1 cellular context compared by ENCODE assay signal in the genomic region with DNA sequence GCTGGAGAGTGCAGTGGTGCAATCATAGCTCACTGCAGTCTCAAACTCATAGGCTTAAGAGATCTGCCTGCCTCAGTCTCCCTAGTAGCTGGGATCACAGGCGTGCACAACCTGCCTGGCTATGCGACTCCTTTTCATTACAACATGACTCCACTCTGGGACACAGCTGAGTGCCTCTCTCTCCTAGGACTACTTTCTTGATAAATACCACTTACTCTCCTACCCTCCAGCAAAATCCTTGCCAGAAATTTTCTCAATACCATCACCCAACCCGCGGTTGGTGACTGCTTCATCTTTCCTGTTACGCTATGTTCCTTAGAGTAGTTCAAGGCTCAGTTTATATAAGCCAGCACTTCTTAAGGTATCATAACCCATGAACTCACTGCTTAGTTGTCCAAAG.
TF ChIP-seq lines count a peak whose summit lies in the region.

No MANE protein-coding gene starts in this region.

TF ChIP-seq in GM12878, 131 proteins besides CTCF, POLR2A, EP300 and RAD21 (continued from another document):
- TF ChIP-seq, protein P1, sequence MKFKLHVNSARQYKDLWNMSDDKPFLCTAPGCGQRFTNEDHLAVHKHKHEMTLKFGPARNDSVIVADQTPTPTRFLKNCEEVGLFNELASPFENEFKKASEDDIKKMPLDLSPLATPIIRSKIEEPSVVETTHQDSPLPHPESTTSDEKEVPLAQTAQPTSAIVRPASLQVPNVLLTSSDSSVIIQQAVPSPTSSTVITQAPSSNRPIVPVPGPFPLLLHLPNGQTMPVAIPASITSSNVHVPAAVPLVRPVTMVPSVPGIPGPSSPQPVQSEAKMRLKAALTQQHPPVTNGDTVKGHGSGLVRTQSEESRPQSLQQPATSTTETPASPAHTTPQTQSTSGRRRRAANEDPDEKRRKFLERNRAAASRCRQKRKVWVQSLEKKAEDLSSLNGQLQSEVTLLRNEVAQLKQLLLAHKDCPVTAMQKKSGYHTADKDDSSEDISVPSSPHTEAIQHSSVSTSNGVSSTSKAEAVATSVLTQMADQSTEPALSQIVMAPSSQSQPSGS (IDR thresholded peaks at IDR 0.05; ENCODE audit: low read length) = no peak
- TF ChIP-seq RUNX3 (IDR thresholded peaks at IDR 0.05; ENCODE audit: low read length) (no peak), MYC (IDR thresholded peaks at IDR 0.05; ENCODE audit: insufficient read depth, insufficient read length, insufficient replicate concordance, low read length, severe bottlenecking) (no peak), POLR2AphosphoS5 (IDR thresholded peaks at IDR 0.05; ENCODE audit: low read length) (no peak), ESRRA (IDR thresholded peaks at IDR 0.05; ENCODE audit: low read length) (no peak), NFIC (IDR thresholded peaks at IDR 0.05; ENCODE audit: low read depth, low read length) (no peak), CHD4 (IDR thresholded peaks at IDR 0.05) (no peak), SMAD5 (IDR thresholded peaks at IDR 0.05; ENCODE audit: low read depth) (no peak)
- TF ChIP-seq, protein P2, sequence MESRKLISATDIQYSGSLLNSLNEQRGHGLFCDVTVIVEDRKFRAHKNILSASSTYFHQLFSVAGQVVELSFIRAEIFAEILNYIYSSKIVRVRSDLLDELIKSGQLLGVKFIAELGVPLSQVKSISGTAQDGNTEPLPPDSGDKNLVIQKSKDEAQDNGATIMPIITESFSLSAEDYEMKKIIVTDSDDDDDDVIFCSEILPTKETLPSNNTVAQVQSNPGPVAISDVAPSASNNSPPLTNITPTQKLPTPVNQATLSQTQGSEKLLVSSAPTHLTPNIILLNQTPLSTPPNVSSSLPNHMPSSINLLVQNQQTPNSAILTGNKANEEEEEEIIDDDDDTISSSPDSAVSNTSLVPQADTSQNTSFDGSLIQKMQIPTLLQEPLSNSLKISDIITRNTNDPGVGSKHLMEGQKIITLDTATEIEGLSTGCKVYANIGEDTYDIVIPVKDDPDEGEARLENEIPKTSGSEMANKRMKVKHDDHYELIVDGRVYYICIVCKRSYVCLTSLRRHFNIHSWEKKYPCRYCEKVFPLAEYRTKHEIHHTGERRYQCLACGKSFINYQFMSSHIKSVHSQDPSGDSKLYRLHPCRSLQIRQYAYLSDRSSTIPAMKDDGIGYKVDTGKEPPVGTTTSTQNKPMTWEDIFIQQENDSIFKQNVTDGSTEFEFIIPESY (IDR thresholded peaks at IDR 0.05) = no peak
- TF ChIP-seq, protein P3, sequence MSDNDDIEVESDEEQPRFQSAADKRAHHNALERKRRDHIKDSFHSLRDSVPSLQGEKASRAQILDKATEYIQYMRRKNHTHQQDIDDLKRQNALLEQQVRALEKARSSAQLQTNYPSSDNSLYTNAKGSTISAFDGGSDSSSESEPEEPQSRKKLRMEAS (IDR thresholded peaks at IDR 0.05; ENCODE audit: low read depth, low read length) = no peak
- TF ChIP-seq, protein P4, sequence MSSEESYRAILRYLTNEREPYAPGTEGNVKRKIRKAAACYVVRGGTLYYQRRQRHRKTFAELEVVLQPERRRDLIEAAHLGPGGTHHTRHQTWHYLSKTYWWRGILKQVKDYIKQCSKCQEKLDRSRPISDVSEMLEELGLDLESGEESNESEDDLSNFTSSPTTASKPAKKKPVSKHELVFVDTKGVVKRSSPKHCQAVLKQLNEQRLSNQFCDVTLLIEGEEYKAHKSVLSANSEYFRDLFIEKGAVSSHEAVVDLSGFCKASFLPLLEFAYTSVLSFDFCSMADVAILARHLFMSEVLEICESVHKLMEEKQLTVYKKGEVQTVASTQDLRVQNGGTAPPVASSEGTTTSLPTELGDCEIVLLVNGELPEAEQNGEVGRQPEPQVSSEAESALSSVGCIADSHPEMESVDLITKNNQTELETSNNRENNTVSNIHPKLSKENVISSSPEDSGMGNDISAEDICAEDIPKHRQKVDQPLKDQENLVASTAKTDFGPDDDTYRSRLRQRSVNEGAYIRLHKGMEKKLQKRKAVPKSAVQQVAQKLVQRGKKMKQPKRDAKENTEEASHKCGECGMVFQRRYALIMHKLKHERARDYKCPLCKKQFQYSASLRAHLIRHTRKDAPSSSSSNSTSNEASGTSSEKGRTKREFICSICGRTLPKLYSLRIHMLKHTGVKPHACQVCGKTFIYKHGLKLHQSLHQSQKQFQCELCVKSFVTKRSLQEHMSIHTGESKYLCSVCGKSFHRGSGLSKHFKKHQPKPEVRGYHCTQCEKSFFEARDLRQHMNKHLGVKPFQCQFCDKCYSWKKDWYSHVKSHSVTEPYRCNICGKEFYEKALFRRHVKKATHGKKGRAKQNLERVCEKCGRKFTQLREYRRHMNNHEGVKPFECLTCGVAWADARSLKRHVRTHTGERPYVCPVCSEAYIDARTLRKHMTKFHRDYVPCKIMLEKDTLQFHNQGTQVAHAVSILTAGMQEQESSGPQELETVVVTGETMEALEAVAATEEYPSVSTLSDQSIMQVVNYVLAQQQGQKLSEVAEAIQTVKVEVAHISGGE (CRISPR knock-in tag; IDR thresholded peaks at IDR 0.05) = no peak
